23 cellular contexts compared by ENCODE assay signal in genomic region chr11:47299078-47299477, GRCh38.
DNase-seq lines count a peak whose midpoint lies in the region; ATAC-seq and TF ChIP-seq lines count a peak whose summit lies in the region.
"Had no signal": no experiment of that assay in that cellular context is flagged by ENCODE, and none has a peak within 500 bp of the region (broad histone marks: within the 10 kb centered on the region; RNA-seq: fewer than 3 reads in every experiment).

No MANE protein-coding gene starts in this region.

- H3K36me3 Mint-ChIP-seq in activated T-cell treated with anti-CD3 and anti-CD28 coated beads, Interleukin-2, amount 50 U/mL, for 24 hours (ENCODE audit: low read depth), result peaks cover 92% of the 10 kb centered on the region
- peaks cover 97% of the 10 kb centered on the region for H3K36me3 Mint-ChIP-seq in effector memory CD8-positive, alpha-beta T cell (ENCODE audit: insufficient read depth)

- no peaks in the 10 kb centered on the region for H3K9me3 ChIP-seq in HEK293 (ENCODE audit: control insufficient read depth, insufficient read depth, low read depth, low read length)
- H3K9me3 ChIP-seq: BE2C had no signal

- H3K4me1 ChIP-seq in HEK293 (ENCODE audit: control insufficient read depth, insufficient read depth, low read length), result no peaks in the 10 kb centered on the region
- H3K4me1 ChIP-seq: A549; BE2C; BLaER1 treated with 17β-estradiol and CSF1 and Interleukin-3, amounts not matched to agents 10 nM and 100 nM had no signal

- no peak for DNase-seq in activated T-cell treated with anti-CD3 and anti-CD28 coated beads, Interleukin-2, amount 50 U/mL, for 24 hours
- DNase-seq in activated T-cell treated with anti-CD3 and anti-CD28 coated beads for 4 hours, result no peak
- DNase-seq in effector memory CD8-positive, alpha-beta T cell, result no peak
- no peak for DNase-seq in stimulated activated CD4-positive, alpha-beta T cell treated with anti-CD3 and anti-CD28 coated beads, Interleukin-4, amount 100 ng/mL, for 1 hour
- no peak for DNase-seq in NCI-H187 (lab: John Stamatoyannopoulos, UW)
- DNase-seq: 8988T; ACHN; AML-193; BE2C; CD4-positive, alpha-beta T cell; CD8-positive, alpha-beta memory T cell; DMS 273 treated with DMSO at 0.1 percent for 48 hours; DMS79; EL; GDM1; GM23248; H7; HCEC 1CT had no signal

- POLR2A ChIA-PET in HEK293 (lab: Yijun Ruan, JAX), result no interaction called here

- H3K4me3 Mint-ChIP-seq in activated T-cell treated with anti-CD3 and anti-CD28 coated beads, Interleukin-2, amount 50 U/mL, for 24 hours, result no peak overlapping the region
- H3K4me3 Mint-ChIP-seq in effector memory CD8-positive, alpha-beta T cell, result no peak overlapping the region
- H3K4me3 Mint-ChIP-seq: CD14-positive monocyte; CD4-positive, alpha-beta T cell; CD8-positive, alpha-beta memory T cell had no signal

- H3K4me1 Mint-ChIP-seq in activated T-cell treated with anti-CD3 and anti-CD28 coated beads, Interleukin-2, amount 50 U/mL, for 24 hours (ENCODE audit: low read depth), result peaks cover 11% of the 10 kb centered on the region
- H3K4me1 Mint-ChIP-seq in effector memory CD8-positive, alpha-beta T cell (ENCODE audit: low read depth in 2 of 2), result peaks cover 1 to 6% of the 10 kb centered on the region in 2 donors
- H3K4me1 Mint-ChIP-seq: CD14-positive monocyte had no signal

- no peaks in the 10 kb centered on the region for H3K27me3 Mint-ChIP-seq in activated T-cell treated with anti-CD3 and anti-CD28 coated beads, Interleukin-2, amount 50 U/mL, for 24 hours
- no peaks in the 10 kb centered on the region for H3K27me3 Mint-ChIP-seq in effector memory CD8-positive, alpha-beta T cell
- H3K27me3 Mint-ChIP-seq: CD4-positive, alpha-beta T cell; CD8-positive, alpha-beta memory T cell had no signal

- CTCF ChIA-PET in HEK293 (lab: Yijun Ruan, JAX), result interaction anchor here (0.7 to 1.1 kb wide), 2 partner anchors 56 to 839 kb away, joined by 3 read pairs; no protein-coding TSS in a partner anchor

- H3K9me3 Mint-ChIP-seq in activated T-cell treated with anti-CD3 and anti-CD28 coated beads, Interleukin-2, amount 50 U/mL, for 24 hours, result peaks cover 7% of the 10 kb centered on the region
- peaks cover 0 to 4% of the 10 kb centered on the region in 2 donors for H3K9me3 Mint-ChIP-seq in effector memory CD8-positive, alpha-beta T cell

- H3K27ac ChIP-seq in HEK293 (ENCODE audit: extremely low read depth, low read depth, low read length), result no peak overlapping the region
- H3K27ac ChIP-seq: A549; BLaER1 treated with 17β-estradiol and CSF1 and Interleukin-3, amounts not matched to agents 10 nM and 100 nM; GM23248 had no signal

- H3K36me3 ChIP-seq in HEK293 (ENCODE audit: control insufficient read depth in 2 of 2, insufficient read depth in 1 of 2, low read length in 2 of 2), result peaks cover 19 to 78% of the 10 kb centered on the region in 2 experiments

- H3K4me3 ChIP-seq in HEK293 (ENCODE audit: low read depth, low read length), result no peak overlapping the region
- H3K4me3 ChIP-seq: A549; BLaER1 treated with 17β-estradiol and CSF1 and Interleukin-3, amounts not matched to agents 10 nM and 100 nM; GM12878; GM23248 had no signal

- H3K27ac Mint-ChIP-seq in activated T-cell treated with anti-CD3 and anti-CD28 coated beads, Interleukin-2, amount 50 U/mL, for 24 hours, result peak overlapping the region; percentile 3
- H3K27ac Mint-ChIP-seq in effector memory CD8-positive, alpha-beta T cell, result peak overlapping the region; percentile 38 to 69
- H3K27ac Mint-ChIP-seq: CD4-positive, alpha-beta T cell had no signal

- ATAC-seq in effector memory CD8-positive, alpha-beta T cell (replicated peaks), result no peak
- ATAC-seq: A549, GM12878 had no signal

- no peak for TF ChIP-seq CTCF in HEK293 (tag by site-specific recombination; IDR thresholded peaks at IDR 0.05)

TF ChIP-seq in HEK293, 187 proteins besides CTCF, POLR2A, EP300 and RAD21:
- TF ChIP-seq ZNF629 (tag by site-specific recombination; IDR thresholded peaks at IDR 0.05) (no peak), ZNF248 (tag by site-specific recombination; IDR thresholded peaks at IDR 0.05) (peak; percentile 98)
TF ChIP-seq in HEK293: peak in this region for 1.
